ENCODE assay signal across 9 cellular contexts in genomic region chr2:219073413-219074129, GRCh38. TPM values are rescaled to one million over a fixed set of nuclear protein-coding genes. Genes with fewer than 3 reads are reported as not detected.
A peak's percentile ranks its signal among the peaks of the same experiment; 100 is the strongest.
DNase-seq lines count a peak whose midpoint lies in the region; ATAC-seq and TF ChIP-seq lines count a peak whose summit lies in the region.
"Had no signal": no experiment of that assay in that cellular context is flagged by ENCODE, and none has a peak within 500 bp of the region (broad histone marks: within the 10 kb centered on the region; RNA-seq: fewer than 3 reads in every experiment).

No MANE protein-coding gene starts in this region.

- no peaks in the 10 kb centered on the region for H3K9me3 ChIP-seq in H9 (ENCODE audit: control insufficient read depth, low read depth, low read length)

- no peak overlapping the region for H3K56ac ChIP-seq in H9 (ENCODE audit: insufficient read length, low read depth, low read length)

- no peaks in the 10 kb centered on the region for H3K79me2 ChIP-seq in H9 (ENCODE audit: insufficient read depth, low read length)

- H2BK120ac ChIP-seq in H9 (ENCODE audit: low read depth, low read length, poor library complexity, severe bottlenecking): no peak overlapping the region

- no peak overlapping the region for H3K14ac ChIP-seq in H9 (ENCODE audit: insufficient read depth, low read length)

- no peak overlapping the region for H4K5ac ChIP-seq in H9 (ENCODE audit: insufficient read length, low read depth, low read length)

- H3K27ac Mint-ChIP-seq in H9: peak overlapping the region in 1 of 3 experiments; percentile 4; a peak in 1 of 7 replicates

- H2BK20ac ChIP-seq in H9 (ENCODE audit: low read depth, low read length, poor library complexity, severe bottlenecking): no peak overlapping the region

- H3K4me1 ChIP-seq in H9 (ENCODE audit: insufficient read depth, low read length): no peaks in the 10 kb centered on the region

- H3K79me1 ChIP-seq in H9 (ENCODE audit: insufficient read depth, low read depth, low read length, poor library complexity, severe bottlenecking): no peaks in the 10 kb centered on the region

- H3K18ac ChIP-seq in H9 (ENCODE audit: insufficient read length, low read depth, low read length): no peak overlapping the region

- DNase-seq in D341Med (ENCODE audit: low spot score) (peak; percentile 71), H9 (peak; percentile 80), NCI-H748 (lab: John Stamatoyannopoulos, UW; ENCODE audit: unreplicated experiment) (peak; percentile 72), cardiac fibroblast (ENCODE audit: low read depth in 2 of 2) (peak; percentile 79 to 86), lung microvascular endothelial cell (ENCODE audit: low read depth in 2 of 2) (peak; percentile 73 to 76)
- DNase-seq in activated effector memory CD4-positive, alpha-beta T cell treated with anti-CD3 and anti-CD28 coated beads, Interleukin-2, amount 50 U/mL, for 16 hours: no peak
- no peak for DNase-seq in activated CD8-positive, alpha-beta memory T cell treated with anti-CD3 and anti-CD28 coated beads, Interleukin-2, amount 50 U/mL, for 48 hours

- H3K9ac ChIP-seq in H9 (ENCODE audit: extremely low read depth, insufficient read length, low read length): no peak overlapping the region

- no peak overlapping the region for H2BK5ac ChIP-seq in H9 (ENCODE audit: insufficient read length, low read length)

- H3K36me3 Mint-ChIP-seq in H9 (ENCODE audit: insufficient read depth in 1 of 3, low read depth in 3 of 3): peaks cover 0 to 18% (median 0%) of the 10 kb centered on the region in 3 experiments; a peak in 3 of 7 replicates

- H4K8ac ChIP-seq in H9 (replicated peaks; ENCODE audit: insufficient read length, low read depth, low read length): no peak overlapping the region

- no peak overlapping the region for H2BK15ac ChIP-seq in H9 (ENCODE audit: low read depth, low read length)

- H3T11ph ChIP-seq in H9 (ENCODE audit: low read length): no peak overlapping the region

- no CpG with 5 or more reads among the region's 14 CpGs for WGBS in H9 (ENCODE audit: extremely low coverage, insufficient read length, low lambda C conversion rate)

- no peaks in the 10 kb centered on the region for H3K9me3 Mint-ChIP-seq in H9

- H3K27me3 ChIP-seq in H9 (ENCODE audit: insufficient read depth, low read length): no peaks in the 10 kb centered on the region

- H3K4me3 Mint-ChIP-seq in H9: no peak overlapping the region

- no peak overlapping the region for H2BK12ac ChIP-seq in H9 (ENCODE audit: insufficient read length, low read depth, low read length)

- H4K20me1 ChIP-seq in H9 (ENCODE audit: control insufficient read depth, insufficient read depth, insufficient read length): no peaks in the 10 kb centered on the region

- H3K4me2 ChIP-seq in H9 (ENCODE audit: insufficient read depth, insufficient read length, low read length): no peak overlapping the region

- no peak overlapping the region for H4K91ac ChIP-seq in H9 (ENCODE audit: insufficient read length, low read depth, low read length)

- TF ChIP-seq CTCF in H9 (conservative IDR thresholded peaks at IDR 0.05) (peak; percentile 86), cardiac fibroblast (IDR thresholded peaks at IDR 0.05; ENCODE audit: low read depth, low read length) (peak; percentile 75)

- no peak overlapping the region for H2AK5ac ChIP-seq in H9 (ENCODE audit: insufficient read length, low read length)

- no peak overlapping the region for H3K4ac ChIP-seq in H9 (ENCODE audit: low read depth, low read length)

- ATAC-seq in HG03457 (IDR thresholded peaks at IDR 0.05; ENCODE audit: unreplicated experiment): no peak

- no peak overlapping the region for H3K23ac ChIP-seq in H9 (ENCODE audit: insufficient read length, low read depth, low read length)

- H3K4me3 ChIP-seq in cardiac fibroblast (replicated peaks in 1 of 2; ENCODE audit: low read depth in 2 of 2, low read length in 2 of 2): no peak overlapping the region

- no peak overlapping the region for H2AFZ ChIP-seq in H9 (ENCODE audit: low read length)

- no peaks in the 10 kb centered on the region for H3K23me2 ChIP-seq in H9 (ENCODE audit: insufficient read length, low read depth, low read length, poor library complexity, severe bottlenecking)

- peaks cover 5 to 7% of the 10 kb centered on the region in 2 experiments for H3K4me1 Mint-ChIP-seq in H9

- no peaks in the 10 kb centered on the region for H3K27me3 Mint-ChIP-seq in H9 (ENCODE audit: low read depth)

- H3K27ac ChIP-seq in H9 (ENCODE audit: insufficient read length, low read depth, low read length): no peak overlapping the region

RNA-seq across cellular contexts. Expression of gene IHH, which starts 12.8 kb away (rescaled TPM):
- 0.11 TPM in 1 of 2 replicates, not detected in the other for total RNA-seq in H9 (2021)
- total RNA-seq in lung microvascular endothelial cell: not detected in 2 replicates

RNA-seq across cellular contexts. Expression of gene CFAP65, which starts 32.3 kb away (rescaled TPM):
- total RNA-seq in H9 (2021): 0.18 and 0.20 TPM in 2 replicates
- total RNA-seq in lung microvascular endothelial cell: not detected in 2 replicates
- total RNA-seq: T-helper 2 cell treated with Interferon-gamma antibody and Interleukin-4, amounts not matched to agents 100 ng/mL and 5 ng/mL, for 36 hours had no signal

Comparison
In these comparisons a context has a peak if more than half of its experiments do, and no peak if none do; other contexts are left out.
1. DNase-seq: peak in D341Med (single experiment), H9 (single experiment), NCI-H748 (single experiment), cardiac fibroblast (2 of 2) and lung microvascular endothelial cell (2 of 2); none in activated effector memory CD4-positive, alpha-beta T cell treated with anti-CD3 and anti-CD28 coated beads, Interleukin-2, amount 50 U/mL, for 16 hours (single experiment) and activated CD8-positive, alpha-beta memory T cell treated with anti-CD3 and anti-CD28 coated beads, Interleukin-2, amount 50 U/mL, for 48 hours (single experiment).